1 cellular context compared by ENCODE assay signal in the genomic region with DNA sequence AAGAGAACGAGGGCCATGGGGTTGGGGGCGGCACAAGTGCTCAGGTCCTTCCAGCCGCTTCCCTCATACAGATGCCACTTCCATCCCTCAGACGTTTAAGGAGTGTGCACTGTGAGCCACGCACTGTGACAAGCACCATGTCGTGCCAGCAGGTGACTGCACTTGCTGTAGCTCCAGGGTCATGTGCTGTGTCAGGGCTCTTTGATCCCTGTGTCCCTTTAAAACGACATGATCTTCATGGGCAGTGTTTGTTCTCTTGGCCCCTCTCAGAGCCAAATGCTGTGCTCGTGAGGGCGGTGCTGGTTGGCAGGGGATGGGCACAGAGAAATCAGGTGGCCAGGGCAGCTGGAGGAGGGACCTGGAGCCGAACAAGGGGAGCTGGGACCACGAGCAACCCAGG.
TF ChIP-seq lines count a peak whose summit lies in the region.

No MANE protein-coding gene starts in this region.

TF ChIP-seq in H1, 55 proteins besides CTCF, POLR2A, EP300 and RAD21:
- no peak for TF ChIP-seq SRF (IDR thresholded peaks at IDR 0.05; ENCODE audit: low read depth, low read length)
- TF ChIP-seq ZNF274 (IDR thresholded peaks at IDR 0.05; ENCODE audit: borderline replicate concordance, extremely low read depth, low read length), result no peak
- TF ChIP-seq, protein P1, sequence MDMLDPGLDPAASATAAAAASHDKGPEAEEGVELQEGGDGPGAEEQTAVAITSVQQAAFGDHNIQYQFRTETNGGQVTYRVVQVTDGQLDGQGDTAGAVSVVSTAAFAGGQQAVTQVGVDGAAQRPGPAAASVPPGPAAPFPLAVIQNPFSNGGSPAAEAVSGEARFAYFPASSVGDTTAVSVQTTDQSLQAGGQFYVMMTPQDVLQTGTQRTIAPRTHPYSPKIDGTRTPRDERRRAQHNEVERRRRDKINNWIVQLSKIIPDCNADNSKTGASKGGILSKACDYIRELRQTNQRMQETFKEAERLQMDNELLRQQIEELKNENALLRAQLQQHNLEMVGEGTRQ (IDR thresholded peaks at IDR 0.05; ENCODE audit: low read length), result no peak
- no peak for TF ChIP-seq SAP30 (IDR thresholded peaks at IDR 0.05; ENCODE audit: insufficient read depth, insufficient replicate concordance, low read length)
- no peak for TF ChIP-seq HDAC6 (IDR thresholded peaks at IDR 0.05; ENCODE audit: low read depth, low read length)
- no peak for TF ChIP-seq RNF2 (IDR thresholded peaks at IDR 0.05; ENCODE audit: borderline replicate concordance, low read depth, low read length, missing control alignments, poor library complexity, severe bottlenecking)
- TF ChIP-seq NRF1 (IDR thresholded peaks at IDR 0.05; ENCODE audit: low read depth, low read length), result no peak
- TF ChIP-seq, protein P2, sequence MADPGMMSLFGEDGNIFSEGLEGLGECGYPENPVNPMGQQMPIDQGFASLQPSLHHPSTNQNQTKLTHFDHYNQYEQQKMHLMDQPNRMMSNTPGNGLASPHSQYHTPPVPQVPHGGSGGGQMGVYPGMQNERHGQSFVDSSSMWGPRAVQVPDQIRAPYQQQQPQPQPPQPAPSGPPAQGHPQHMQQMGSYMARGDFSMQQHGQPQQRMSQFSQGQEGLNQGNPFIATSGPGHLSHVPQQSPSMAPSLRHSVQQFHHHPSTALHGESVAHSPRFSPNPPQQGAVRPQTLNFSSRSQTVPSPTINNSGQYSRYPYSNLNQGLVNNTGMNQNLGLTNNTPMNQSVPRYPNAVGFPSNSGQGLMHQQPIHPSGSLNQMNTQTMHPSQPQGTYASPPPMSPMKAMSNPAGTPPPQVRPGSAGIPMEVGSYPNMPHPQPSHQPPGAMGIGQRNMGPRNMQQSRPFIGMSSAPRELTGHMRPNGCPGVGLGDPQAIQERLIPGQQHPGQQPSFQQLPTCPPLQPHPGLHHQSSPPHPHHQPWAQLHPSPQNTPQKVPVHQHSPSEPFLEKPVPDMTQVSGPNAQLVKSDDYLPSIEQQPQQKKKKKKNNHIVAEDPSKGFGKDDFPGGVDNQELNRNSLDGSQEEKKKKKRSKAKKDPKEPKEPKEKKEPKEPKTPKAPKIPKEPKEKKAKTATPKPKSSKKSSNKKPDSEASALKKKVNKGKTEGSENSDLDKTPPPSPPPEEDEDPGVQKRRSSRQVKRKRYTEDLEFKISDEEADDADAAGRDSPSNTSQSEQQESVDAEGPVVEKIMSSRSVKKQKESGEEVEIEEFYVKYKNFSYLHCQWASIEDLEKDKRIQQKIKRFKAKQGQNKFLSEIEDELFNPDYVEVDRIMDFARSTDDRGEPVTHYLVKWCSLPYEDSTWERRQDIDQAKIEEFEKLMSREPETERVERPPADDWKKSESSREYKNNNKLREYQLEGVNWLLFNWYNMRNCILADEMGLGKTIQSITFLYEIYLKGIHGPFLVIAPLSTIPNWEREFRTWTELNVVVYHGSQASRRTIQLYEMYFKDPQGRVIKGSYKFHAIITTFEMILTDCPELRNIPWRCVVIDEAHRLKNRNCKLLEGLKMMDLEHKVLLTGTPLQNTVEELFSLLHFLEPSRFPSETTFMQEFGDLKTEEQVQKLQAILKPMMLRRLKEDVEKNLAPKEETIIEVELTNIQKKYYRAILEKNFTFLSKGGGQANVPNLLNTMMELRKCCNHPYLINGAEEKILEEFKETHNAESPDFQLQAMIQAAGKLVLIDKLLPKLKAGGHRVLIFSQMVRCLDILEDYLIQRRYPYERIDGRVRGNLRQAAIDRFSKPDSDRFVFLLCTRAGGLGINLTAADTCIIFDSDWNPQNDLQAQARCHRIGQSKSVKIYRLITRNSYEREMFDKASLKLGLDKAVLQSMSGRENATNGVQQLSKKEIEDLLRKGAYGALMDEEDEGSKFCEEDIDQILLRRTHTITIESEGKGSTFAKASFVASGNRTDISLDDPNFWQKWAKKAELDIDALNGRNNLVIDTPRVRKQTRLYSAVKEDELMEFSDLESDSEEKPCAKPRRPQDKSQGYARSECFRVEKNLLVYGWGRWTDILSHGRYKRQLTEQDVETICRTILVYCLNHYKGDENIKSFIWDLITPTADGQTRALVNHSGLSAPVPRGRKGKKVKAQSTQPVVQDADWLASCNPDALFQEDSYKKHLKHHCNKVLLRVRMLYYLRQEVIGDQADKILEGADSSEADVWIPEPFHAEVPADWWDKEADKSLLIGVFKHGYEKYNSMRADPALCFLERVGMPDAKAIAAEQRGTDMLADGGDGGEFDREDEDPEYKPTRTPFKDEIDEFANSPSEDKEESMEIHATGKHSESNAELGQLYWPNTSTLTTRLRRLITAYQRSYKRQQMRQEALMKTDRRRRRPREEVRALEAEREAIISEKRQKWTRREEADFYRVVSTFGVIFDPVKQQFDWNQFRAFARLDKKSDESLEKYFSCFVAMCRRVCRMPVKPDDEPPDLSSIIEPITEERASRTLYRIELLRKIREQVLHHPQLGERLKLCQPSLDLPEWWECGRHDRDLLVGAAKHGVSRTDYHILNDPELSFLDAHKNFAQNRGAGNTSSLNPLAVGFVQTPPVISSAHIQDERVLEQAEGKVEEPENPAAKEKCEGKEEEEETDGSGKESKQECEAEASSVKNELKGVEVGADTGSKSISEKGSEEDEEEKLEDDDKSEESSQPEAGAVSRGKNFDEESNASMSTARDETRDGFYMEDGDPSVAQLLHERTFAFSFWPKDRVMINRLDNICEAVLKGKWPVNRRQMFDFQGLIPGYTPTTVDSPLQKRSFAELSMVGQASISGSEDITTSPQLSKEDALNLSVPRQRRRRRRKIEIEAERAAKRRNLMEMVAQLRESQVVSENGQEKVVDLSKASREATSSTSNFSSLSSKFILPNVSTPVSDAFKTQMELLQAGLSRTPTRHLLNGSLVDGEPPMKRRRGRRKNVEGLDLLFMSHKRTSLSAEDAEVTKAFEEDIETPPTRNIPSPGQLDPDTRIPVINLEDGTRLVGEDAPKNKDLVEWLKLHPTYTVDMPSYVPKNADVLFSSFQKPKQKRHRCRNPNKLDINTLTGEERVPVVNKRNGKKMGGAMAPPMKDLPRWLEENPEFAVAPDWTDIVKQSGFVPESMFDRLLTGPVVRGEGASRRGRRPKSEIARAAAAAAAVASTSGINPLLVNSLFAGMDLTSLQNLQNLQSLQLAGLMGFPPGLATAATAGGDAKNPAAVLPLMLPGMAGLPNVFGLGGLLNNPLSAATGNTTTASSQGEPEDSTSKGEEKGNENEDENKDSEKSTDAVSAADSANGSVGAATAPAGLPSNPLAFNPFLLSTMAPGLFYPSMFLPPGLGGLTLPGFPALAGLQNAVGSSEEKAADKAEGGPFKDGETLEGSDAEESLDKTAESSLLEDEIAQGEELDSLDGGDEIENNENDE (IDR thresholded peaks at IDR 0.05; ENCODE audit: insufficient replicate concordance, low read length), result no peak
- no peak for TF ChIP-seq RXRA (IDR thresholded peaks at IDR 0.05; ENCODE audit: insufficient read depth, low read depth, low read length)
- no peak for TF ChIP-seq SIRT6 (IDR thresholded peaks at IDR 0.05; ENCODE audit: low read length)
- TF ChIP-seq CHD1 (IDR thresholded peaks at IDR 0.05; ENCODE audit: low read depth, low read length), result no peak
- TF ChIP-seq, protein P3, sequence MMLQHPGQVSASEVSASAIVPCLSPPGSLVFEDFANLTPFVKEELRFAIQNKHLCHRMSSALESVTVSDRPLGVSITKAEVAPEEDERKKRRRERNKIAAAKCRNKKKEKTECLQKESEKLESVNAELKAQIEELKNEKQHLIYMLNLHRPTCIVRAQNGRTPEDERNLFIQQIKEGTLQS (IDR thresholded peaks at IDR 0.05; ENCODE audit: insufficient read depth, low read depth, low read length), result no peak
- no peak for TF ChIP-seq CEBPB (IDR thresholded peaks at IDR 0.05; ENCODE audit: low read depth, low read length)
